In genomic region chr4:122577808-122578781, GRCh38 we compare ENCODE assay signal across 8 cellular contexts. TPM values are rescaled to one million over a fixed set of nuclear protein-coding genes. Genes with fewer than 3 reads are reported as not detected.
DNase-seq lines count a peak whose midpoint lies in the region; ATAC-seq and TF ChIP-seq lines count a peak whose summit lies in the region.

No MANE protein-coding gene starts in this region.

- H3K27ac ChIP-seq in osteoblast (ENCODE audit: low read depth, low read length), result no peak overlapping the region

- no peak overlapping the region for H3K27ac Mint-ChIP-seq in endothelial cell (ENCODE audit: unreplicated experiment)

- TF ChIP-seq CTCF in BE2C (IDR thresholded peaks at IDR 0.05; ENCODE audit: low read depth, low read length) (peak; percentile 89), endothelial cell (IDR thresholded peaks at IDR 0.05; ENCODE audit: unreplicated experiment) (peak; percentile 64), osteoblast (IDR thresholded peaks at IDR 0.05; ENCODE audit: extremely low read depth, low read depth, low read length) (peak; percentile 70)

- H3K4me3 Mint-ChIP-seq in endothelial cell (ENCODE audit: unreplicated experiment), result no peak overlapping the region

- H3K27me3 ChIP-seq in BE2C (no peaks in the 10 kb centered on the region), osteoblast (ENCODE audit: insufficient read depth, low read length) (no peaks in the 10 kb centered on the region)

- H3K79me2 ChIP-seq in osteoblast (ENCODE audit: insufficient read depth, low read length), result no peaks in the 10 kb centered on the region

- H3K9me3 ChIP-seq in BE2C (no peaks in the 10 kb centered on the region), osteoblast (ENCODE audit: low read depth, low read length) (no peaks in the 10 kb centered on the region)

- H3K27me3 Mint-ChIP-seq in endothelial cell (ENCODE audit: unreplicated experiment), result peaks cover 7% of the 10 kb centered on the region

- DNase-seq in BE2C (peak; percentile 57), NCI-H748 (lab: John Stamatoyannopoulos, UW; ENCODE audit: unreplicated experiment) (peak; percentile 41), endothelial cell (ENCODE audit: low spot score) (peak; percentile 60), osteoblast (ENCODE audit: insufficient read length, low spot score, missing footprints) (peak; percentile 82), GM19238 (ENCODE audit: insufficient read length, low spot score) (no peak)
- peak; percentile 17 to 42 for DNase-seq in activated CD8-positive, alpha-beta memory T cell treated with anti-CD3 and anti-CD28 coated beads for 1 hour (ENCODE audit: extremely low read depth in 1 of 2, low read depth in 1 of 2)

- H3K4me2 ChIP-seq in osteoblast (ENCODE audit: insufficient read depth, low read length), result peak overlapping the region; percentile 70

- H3K36me3 ChIP-seq in BE2C (no peaks in the 10 kb centered on the region), osteoblast (ENCODE audit: insufficient read depth, low read length) (no peaks in the 10 kb centered on the region)

- peak overlapping the region; percentile 82 for H2AFZ ChIP-seq in osteoblast (ENCODE audit: low read length)

- H3K4me1 Mint-ChIP-seq in endothelial cell (ENCODE audit: unreplicated experiment), result no peaks in the 10 kb centered on the region

- ATAC-seq in GM18519 (IDR thresholded peaks at IDR 0.05; ENCODE audit: low FRiP score, unreplicated experiment), result peak; percentile 72
- peak; percentile 59 for ATAC-seq in HG03060 (IDR thresholded peaks at IDR 0.05; ENCODE audit: low read depth, unreplicated experiment)

- H3K36me3 Mint-ChIP-seq in endothelial cell (ENCODE audit: low read depth, unreplicated experiment), result peaks cover 6% of the 10 kb centered on the region

- H3K4me1 ChIP-seq in BE2C, result no peaks in the 10 kb centered on the region
- peaks cover 6% of the 10 kb centered on the region for H3K4me1 ChIP-seq in osteoblast (ENCODE audit: insufficient read depth, low read length)

- H4K20me1 ChIP-seq in osteoblast (ENCODE audit: insufficient read depth, low read length), result no peaks in the 10 kb centered on the region

- peaks cover 7% of the 10 kb centered on the region for H3K9me3 Mint-ChIP-seq in endothelial cell (ENCODE audit: unreplicated experiment)

- H3K4me3 ChIP-seq in BE2C (ENCODE audit: low read depth, low read length) (no peak overlapping the region), osteoblast (ENCODE audit: insufficient read depth, low read length) (peak overlapping the region; percentile 43)

RNA-seq across cellular contexts. Expression of gene IL21, which starts 42.8 kb away (rescaled TPM):
- polyA plus RNA-seq in BE2C (2012; ENCODE audit: insufficient read depth, insufficient read length, low read depth), result not detected
- total RNA-seq in endothelial cell (ENCODE audit: unreplicated experiment) (not detected), osteoblast (not detected in 2 replicates)
